In genomic region chr7:5397657-5398237, GRCh38 we compare ENCODE assay signal across 9 cellular contexts. TPM values are rescaled to one million over a fixed set of nuclear protein-coding genes. Genes with fewer than 3 reads are reported as not detected.
A peak's percentile ranks its signal among the peaks of the same experiment; 100 is the strongest.
DNase-seq lines count a peak whose midpoint lies in the region; ATAC-seq, FAIRE-seq and TF ChIP-seq lines count a peak whose summit lies in the region.
"Had no signal": no experiment of that assay in that cellular context is flagged by ENCODE, and none has a peak within 500 bp of the region (broad histone marks: within the 10 kb centered on the region; RNA-seq: fewer than 3 reads in every experiment).

No MANE protein-coding gene starts in this region.

- H3K4me3 ChIP-seq in GM08714 (ENCODE audit: low read length), result peak overlapping the region; percentile 78; the same call in 1 of the 2 replicates
- H3K4me3 ChIP-seq in psoas muscle, result no peak overlapping the region
- H3K4me3 ChIP-seq: cardiac muscle cell had no signal

- peak overlapping the region; percentile 98 for H3K27ac Mint-ChIP-seq in central memory CD8-positive, alpha-beta T cell (ENCODE audit: low read depth)

- FAIRE-seq in H54 (lab: Jason Lieb, UNC), result no peak

- 71 to 80% (median 72%) methylated on average over 13 to 14 of the region's 14 CpGs for WGBS in psoas muscle, 3 donors

- intact Hi-C loops in psoas muscle (cut with DNase I), result loop anchor here in 1 of 2 donors (5.0 kb wide), 1 partner anchor 55 kb away; no protein-coding TSS in a partner anchor

- peaks cover 19% of the 10 kb centered on the region for H3K36me3 Mint-ChIP-seq in central memory CD8-positive, alpha-beta T cell (ENCODE audit: insufficient read depth)

- TF ChIP-seq POLR2A in H54 (IDR thresholded peaks at IDR 0.05; ENCODE audit: low read depth, low read length), result no peak

- H3K4me1 ChIP-seq in psoas muscle, result peaks cover 9% of the 10 kb centered on the region

- H3K9me3 Mint-ChIP-seq in central memory CD8-positive, alpha-beta T cell, result no peaks in the 10 kb centered on the region

- peak overlapping the region; percentile 79 for H3K4me3 Mint-ChIP-seq in central memory CD8-positive, alpha-beta T cell

- no peak for TF ChIP-seq CTCF in psoas muscle (IDR thresholded peaks at IDR 0.05)

- no peaks in the 10 kb centered on the region for H3K27me3 ChIP-seq in psoas muscle (ENCODE audit: insufficient read depth in 3 of 3, low read length in 2 of 3)
- H3K27me3 ChIP-seq: cardiac muscle cell had no signal

- H3K36me3 ChIP-seq in psoas muscle (ENCODE audit: insufficient read depth in 1 of 2, low read depth in 1 of 2), result peaks cover 0 to 26% of the 10 kb centered on the region in 2 donors

- peak overlapping the region; percentile 74 for H3K27ac ChIP-seq in psoas muscle

- no peaks in the 10 kb centered on the region for H3K27me3 Mint-ChIP-seq in central memory CD8-positive, alpha-beta T cell

- no peak for ATAC-seq in central memory CD8-positive, alpha-beta T cell (replicated peaks; ENCODE audit: extremely low read depth, poor library complexity, severe bottlenecking)
- ATAC-seq in psoas muscle, result no peak

- peaks cover 21% of the 10 kb centered on the region for H3K4me1 Mint-ChIP-seq in central memory CD8-positive, alpha-beta T cell

- DNase-seq in HT-29 (ENCODE audit: low spot score) (peak; percentile 65), psoas muscle (no peak), NCI-H526 (lab: John Stamatoyannopoulos, UW) (no peak), activated gamma-delta T cell (lab: John Stamatoyannopoulos, UW) (no peak), H54 (ENCODE audit: insufficient read length, low spot score) (no peak)
- no peak for DNase-seq in central memory CD8-positive, alpha-beta T cell (ENCODE audit: low spot score in 2 of 2)
- no peak for DNase-seq in stimulated activated CD4-positive, alpha-beta T cell treated with anti-CD3 and anti-CD28 coated beads, Interleukin-4, amount 100 ng/mL, for 4 hours

- no peaks in the 10 kb centered on the region for H3K9me3 ChIP-seq in psoas muscle

RNA-seq across cellular contexts. Expression of gene TNRC18, which starts 25.9 kb away (rescaled TPM):
- total RNA-seq in HT-29 (2014; rRNA removed; shearing (Covaris generic)), result 93.2 and 121 TPM in 2 replicates
- 10 to 100 TPM; 18.5 to 27.9 (median 23.8) TPM for total RNA-seq in psoas muscle
- 10 to 100 TPM in 1 of 3 donors, 1 to 10 TPM in 2; 5.9 to 15.8 (median 7.3) TPM for polyA plus RNA-seq in psoas muscle
